12 cellular contexts compared by ENCODE assay signal in genomic region chr3:197953881-197954280, GRCh38. TPM values are rescaled to one million over a fixed set of nuclear protein-coding genes. Genes with fewer than 3 reads are reported as not detected.
DNase-seq lines count a peak whose midpoint lies in the region; ATAC-seq and TF ChIP-seq lines count a peak whose summit lies in the region.
"Had no signal": no experiment of that assay in that cellular context is flagged by ENCODE, and none has a peak within 500 bp of the region (broad histone marks: within the 10 kb centered on the region; RNA-seq: fewer than 3 reads in every experiment).

No MANE protein-coding gene starts in this region.

- peaks cover 25% of the 10 kb centered on the region for H3K4me1 ChIP-seq in cardiac muscle cell (ENCODE audit: low read depth)
- peaks cover 5 to 73% (median 61%) of the 10 kb centered on the region in 5 donors for H3K4me1 ChIP-seq in subcutaneous abdominal adipose tissue (ENCODE audit: control insufficient read depth in 5 of 5, insufficient read depth in 5 of 5, low read length in 5 of 5)

- H3K27ac Mint-ChIP-seq in activated T-helper 1 cell treated with anti-CD3 and anti-CD28 coated beads, Interleukin-12 subunit alpha, Interleukin-12 subunit beta, Interleukin-2, Interleukin-4 antibody, amounts not matched to agents 30 ng/mL and 10 ng/mL and 1 ng/mL, durations not matched to agents 14 hours and 24 hours and 36 hours: peak overlapping the region; percentile 57

- H3K4me3 Mint-ChIP-seq in activated T-helper 1 cell treated with anti-CD3 and anti-CD28 coated beads, Interleukin-12 subunit alpha, Interleukin-12 subunit beta, Interleukin-2, Interleukin-4 antibody, amounts not matched to agents 30 ng/mL and 10 ng/mL and 1 ng/mL, durations not matched to agents 14 hours and 24 hours and 36 hours: peak overlapping the region; percentile 76
- H3K4me3 Mint-ChIP-seq: CD14-positive monocyte had no signal

- H3K27me3 Mint-ChIP-seq in activated T-helper 1 cell treated with anti-CD3 and anti-CD28 coated beads, Interleukin-12 subunit alpha, Interleukin-12 subunit beta, Interleukin-2, Interleukin-4 antibody, amounts not matched to agents 30 ng/mL and 10 ng/mL and 1 ng/mL, durations not matched to agents 14 hours and 24 hours and 36 hours (ENCODE audit: insufficient read depth): no peaks in the 10 kb centered on the region

- TF ChIP-seq CTCF in cardiac muscle cell (IDR thresholded peaks at IDR 0.05; ENCODE audit: low read depth, low read length): no peak
- no peak for TF ChIP-seq CTCF in fibroblast of pulmonary artery (IDR thresholded peaks at IDR 0.05; ENCODE audit: low read length, missing control alignments)

- H3K27ac ChIP-seq in cardiac muscle cell (peak overlapping the region; percentile 79), subcutaneous abdominal adipose tissue (ENCODE audit: low read depth, low read length) (peak overlapping the region; percentile 42)

- peaks cover 65% of the 10 kb centered on the region for H3K36me3 Mint-ChIP-seq in activated T-helper 1 cell treated with anti-CD3 and anti-CD28 coated beads, Interleukin-12 subunit alpha, Interleukin-12 subunit beta, Interleukin-2, Interleukin-4 antibody, amounts not matched to agents 30 ng/mL and 10 ng/mL and 1 ng/mL, durations not matched to agents 14 hours and 24 hours and 36 hours (ENCODE audit: low read depth)

- H3K9ac ChIP-seq in subcutaneous abdominal adipose tissue (ENCODE audit: low read length in 5 of 5): peak overlapping the region in 2 of 5 donors; percentile 12 to 67

- H3K4me3 ChIP-seq in cardiac muscle cell: no peak overlapping the region
- H3K4me3 ChIP-seq in fibroblast of pulmonary artery (replicated peaks; ENCODE audit: low read depth, low read length): no peak overlapping the region
- H3K4me3 ChIP-seq in subcutaneous abdominal adipose tissue (ENCODE audit: low read depth in 1 of 5, low read length in 5 of 5): no peak overlapping the region

- H3K9me3 ChIP-seq in cardiac muscle cell (ENCODE audit: low read depth): no peaks in the 10 kb centered on the region
- no peaks in the 10 kb centered on the region for H3K9me3 ChIP-seq in subcutaneous abdominal adipose tissue (ENCODE audit: control insufficient read depth in 5 of 5, low read length in 5 of 5)

- peak; percentile 36 to 78 for DNase-seq in cardiac muscle cell (ENCODE audit: low read depth in 1 of 2, low spot score in 1 of 2)
- DNase-seq in Right ventricle myocardium inferior (ENCODE audit: missing footprints): no peak
- DNase-seq in activated T-helper 1 cell treated with anti-CD3 and anti-CD28 coated beads, Interleukin-12 subunit alpha, Interleukin-12 subunit beta, Interleukin-2, Interleukin-4 antibody, amounts not matched to agents 30 ng/mL and 10 ng/mL and 1 ng/mL, durations not matched to agents 14 hours and 24 hours and 36 hours (ENCODE audit: low spot score): no peak
- DNase-seq in fibroblast of pulmonary artery (ENCODE audit: low read depth): peak; percentile 52
- DNase-seq in NCI-H1436 treated with DMSO at 0.1 percent for 48 hours (lab: John Stamatoyannopoulos, UW): no peak
- DNase-seq in RPMI8226: no peak
- DNase-seq: dorsolateral prefrontal cortex, hippocampal formation, NCI-H2227 treated with DMSO at 0.1 percent for 48 hours had no signal

- no peaks in the 10 kb centered on the region for H3K9me3 Mint-ChIP-seq in activated T-helper 1 cell treated with anti-CD3 and anti-CD28 coated beads, Interleukin-12 subunit alpha, Interleukin-12 subunit beta, Interleukin-2, Interleukin-4 antibody, amounts not matched to agents 30 ng/mL and 10 ng/mL and 1 ng/mL, durations not matched to agents 14 hours and 24 hours and 36 hours
- H3K9me3 Mint-ChIP-seq: CD14-positive monocyte had no signal

- H3K4me1 Mint-ChIP-seq in activated T-helper 1 cell treated with anti-CD3 and anti-CD28 coated beads, Interleukin-12 subunit alpha, Interleukin-12 subunit beta, Interleukin-2, Interleukin-4 antibody, amounts not matched to agents 30 ng/mL and 10 ng/mL and 1 ng/mL, durations not matched to agents 14 hours and 24 hours and 36 hours (ENCODE audit: low read depth): peaks cover 64% of the 10 kb centered on the region

- H3K27me3 ChIP-seq in cardiac muscle cell (no peaks in the 10 kb centered on the region), subcutaneous abdominal adipose tissue (ENCODE audit: control insufficient read depth in 5 of 5, insufficient read depth in 4 of 5, low read length in 5 of 5) (no peaks in the 10 kb centered on the region)
- H3K27me3 ChIP-seq: dorsolateral prefrontal cortex had no signal

- ATAC-seq in Right ventricle myocardium inferior (no peak), HG03135 (IDR thresholded peaks at IDR 0.05; ENCODE audit: unreplicated experiment) (no peak)

- peaks cover 39% of the 10 kb centered on the region for H3K36me3 ChIP-seq in cardiac muscle cell
- H3K36me3 ChIP-seq in subcutaneous abdominal adipose tissue (ENCODE audit: control insufficient read depth in 5 of 5, insufficient read depth in 5 of 5, low read length in 5 of 5): peaks cover 12 to 56% (median 44%) of the 10 kb centered on the region in 5 donors

- intact Hi-C loops in Right ventricle myocardium inferior (cut with DNase I): no loop called here
- intact Hi-C loops in activated T-helper 1 cell treated with anti-CD3 and anti-CD28 coated beads, Interleukin-12 subunit alpha, Interleukin-12 subunit beta, Interleukin-2, Interleukin-4 antibody, amounts not matched to agents 30 ng/mL and 10 ng/mL and 1 ng/mL, durations not matched to agents 14 hours and 24 hours and 36 hours (cut with micrococcal nuclease): loop anchor here (5.0 kb wide), 1 partner anchor 327 kb away; no protein-coding TSS in a partner anchor

RNA-seq across cellular contexts. Expression of gene RPL35A, which starts 3.9 kb away (rescaled TPM):
- total RNA-seq in cardiac muscle cell (907 and 984 TPM in 2 replicates), Right ventricle myocardium inferior (718 TPM)
- 845 and 927 TPM in 2 replicates for polyA plus RNA-seq in cardiac muscle cell
- 1,253 and 1,262 TPM in 2 replicates for total RNA-seq in activated T-helper 1 cell treated with anti-CD3 and anti-CD28 coated beads, Interleukin-12 subunit alpha, Interleukin-12 subunit beta, Interleukin-2, Interleukin-4 antibody, amounts not matched to agents 30 ng/mL and 10 ng/mL and 1 ng/mL, durations not matched to agents 14 hours and 24 hours and 36 hours

RNA-seq across cellular contexts. Expression of gene LMLN, which starts 6.1 kb away (rescaled TPM):
- total RNA-seq in cardiac muscle cell: 3.9 and 7.7 TPM in 2 replicates
- polyA plus RNA-seq in cardiac muscle cell: 4.9 and 7.5 TPM in 2 replicates
- 9.8 TPM for total RNA-seq in Right ventricle myocardium inferior
- total RNA-seq in activated T-helper 1 cell treated with anti-CD3 and anti-CD28 coated beads, Interleukin-12 subunit alpha, Interleukin-12 subunit beta, Interleukin-2, Interleukin-4 antibody, amounts not matched to agents 30 ng/mL and 10 ng/mL and 1 ng/mL, durations not matched to agents 14 hours and 24 hours and 36 hours: 2.8 and 3.7 TPM in 2 replicates

Comparison
In these comparisons a context has a peak if more than half of its experiments do, and no peak if none do; other contexts are left out.
1. DNase-seq: peak in cardiac muscle cell (2 of 2) and fibroblast of pulmonary artery (single experiment); none in Right ventricle myocardium inferior (single experiment), activated T-helper 1 cell treated with anti-CD3 and anti-CD28 coated beads, Interleukin-12 subunit alpha, Interleukin-12 subunit beta, Interleukin-2, Interleukin-4 antibody, amounts not matched to agents 30 ng/mL and 10 ng/mL and 1 ng/mL, durations not matched to agents 14 hours and 24 hours and 36 hours (single experiment), NCI-H1436 treated with DMSO at 0.1 percent for 48 hours (single experiment) and RPMI8226 (single experiment).